Comparison of ENCODE assay signal across 28 cellular contexts in the genomic region with DNA sequence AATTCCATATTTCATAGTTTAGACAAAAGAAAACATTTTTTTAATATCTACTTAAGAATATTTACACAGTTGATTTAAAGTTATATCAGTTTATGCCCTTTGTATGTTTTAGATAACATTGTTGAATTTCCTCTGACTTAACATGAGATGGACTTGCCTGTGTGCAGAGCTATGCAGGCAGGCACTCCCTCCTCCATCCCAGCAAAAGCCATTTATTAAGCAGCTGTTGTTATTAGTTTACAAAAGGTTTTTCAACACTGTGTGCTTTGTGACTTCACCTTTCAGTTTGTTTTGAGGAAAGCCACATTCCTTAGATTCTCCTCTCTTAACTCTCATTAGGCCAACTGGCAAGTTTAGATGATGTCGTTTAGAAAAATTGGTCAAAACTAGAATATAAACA.
A peak's percentile ranks its signal among the peaks of the same experiment; 100 is the strongest.
DNase-seq lines count a peak whose midpoint lies in the region; ATAC-seq, FAIRE-seq and TF ChIP-seq lines count a peak whose summit lies in the region.
"Had no signal": no experiment of that assay in that cellular context is flagged by ENCODE, and none has a peak within 500 bp of the region (broad histone marks: within the 10 kb centered on the region; RNA-seq: fewer than 3 reads in every experiment).

No MANE protein-coding gene starts in this region.

- TF ChIP-seq EP300 in tibial nerve (IDR thresholded peaks at IDR 0.05) = no peak

- no peak for FAIRE-seq in HTR-8/SVneo (lab: Jason Lieb, UNC)
- FAIRE-seq: GM12892 had no signal

- intact Hi-C loops in right cardiac atrium (cut with DNase I) = no loop called here
- intact Hi-C loops in tibial artery (cut with DNase I; ENCODE audit: low total_unique reads) = no loop called here

- no peak for TF ChIP-seq CTCF in right atrium auricular region (IDR thresholded peaks at IDR 0.05)
- no peak for TF ChIP-seq CTCF in fibroblast of villous mesenchyme (IDR thresholded peaks at IDR 0.05; ENCODE audit: insufficient read depth, low read depth, low read length)
- no peak for TF ChIP-seq CTCF in tibial artery (IDR thresholded peaks at IDR 0.05)
- no peak for TF ChIP-seq CTCF in tibial nerve (IDR thresholded peaks at IDR 0.05)

- TF ChIP-seq POLR2A in tibial nerve (IDR thresholded peaks at IDR 0.05) = no peak

- H3K36me3 ChIP-seq in right atrium auricular region = no peaks in the 10 kb centered on the region
- H3K36me3 ChIP-seq in neuron (ENCODE audit: insufficient read depth, low read length) = no peaks in the 10 kb centered on the region
- no peaks in the 10 kb centered on the region for H3K36me3 ChIP-seq in tibial artery
- no peaks in the 10 kb centered on the region for H3K36me3 ChIP-seq in tibial nerve
- H3K36me3 ChIP-seq: vagina had no signal

- H3K9me3 ChIP-seq in right cardiac atrium (ENCODE audit: control insufficient read depth, low read length) (no peaks in the 10 kb centered on the region), right atrium auricular region (no peaks in the 10 kb centered on the region), neuron (ENCODE audit: low read length) (no peaks in the 10 kb centered on the region), tibial artery (no peaks in the 10 kb centered on the region), tibial nerve (no peaks in the 10 kb centered on the region)
- H3K9me3 ChIP-seq: vagina had no signal

- no peaks in the 10 kb centered on the region for H3K27me3 ChIP-seq in right cardiac atrium (ENCODE audit: control insufficient read depth, insufficient read depth)
- H3K27me3 ChIP-seq in right atrium auricular region = no peaks in the 10 kb centered on the region
- H3K27me3 ChIP-seq in neuron (ENCODE audit: insufficient read depth, low read length) = no peaks in the 10 kb centered on the region
- H3K27me3 ChIP-seq in tibial artery = no peaks in the 10 kb centered on the region
- H3K27me3 ChIP-seq in tibial nerve = no peaks in the 10 kb centered on the region
- H3K27me3 ChIP-seq: foreskin keratinocyte, vagina had no signal

- H3K4me3 ChIP-seq in right cardiac atrium (ENCODE audit: low read length) (no peak overlapping the region), right atrium auricular region (no peak overlapping the region), fibroblast of villous mesenchyme (ENCODE audit: low read depth, low read length) (no peak overlapping the region), neuron (ENCODE audit: low read length) (no peak overlapping the region), tibial artery (no peak overlapping the region), tibial nerve (no peak overlapping the region)
- H3K4me3 ChIP-seq: GM23248, vagina had no signal

- 29% methylated on average over 1 of the region's 1 CpG for WGBS in right cardiac atrium
- whole genome bisulfite sequencing in tibial nerve, 2 donors = 0 to 30% methylated on average over 1 of the region's 1 CpG

- peak overlapping the region; percentile 51 for H2AFZ ChIP-seq in neuron (ENCODE audit: low read depth, low read length)
- H2AFZ ChIP-seq: GM23248 had no signal

- H3K4me1 ChIP-seq in right cardiac atrium (ENCODE audit: control insufficient read depth, insufficient read depth, low read length) = no peaks in the 10 kb centered on the region
- H3K4me1 ChIP-seq in right atrium auricular region = peaks cover 0 to 7% of the 10 kb centered on the region in 2 donors
- peaks cover 5% of the 10 kb centered on the region for H3K4me1 ChIP-seq in neuron (ENCODE audit: insufficient read depth, low read length)
- peaks cover 0 to 9% (median 4%) of the 10 kb centered on the region in 4 donors for H3K4me1 ChIP-seq in tibial artery
- H3K4me1 ChIP-seq in tibial nerve = peaks cover 0 to 3% (median 0%) of the 10 kb centered on the region in 4 donors
- H3K4me1 ChIP-seq: foreskin keratinocyte, vagina had no signal

- peak; percentile 29 to 46 for ATAC-seq in right cardiac atrium
- ATAC-seq: activated CD4-positive, alpha-beta T cell treated with anti-CD3 and anti-CD28 coated beads for 36 hours; foreskin keratinocyte; left ventricle myocardium superior; naive thymus-derived CD8-positive, alpha-beta T cell; stimulated activated memory B cell treated with anti-CD40 and anti-IgM and Interleukin-4, amounts not matched to agents 10 μg/mL and 1 μg/mL and 100 μg/mL, for 72 hours had no signal

- H3K27ac ChIP-seq in right cardiac atrium (ENCODE audit: low read length) (no peak overlapping the region), right atrium auricular region (no peak overlapping the region), tibial artery (no peak overlapping the region), tibial nerve (no peak overlapping the region)
- H3K27ac ChIP-seq: foreskin keratinocyte, GM23248, RWPE1, vagina had no signal

- DNase-seq in right cardiac atrium = no peak
- DNase-seq in right atrium auricular region (ENCODE audit: low spot score) = no peak
- DNase-seq in fibroblast of villous mesenchyme (ENCODE audit: low read depth) = peak; percentile 19
- DNase-seq in NCI-H2227 (lab: John Stamatoyannopoulos, UW; ENCODE audit: unreplicated experiment) = no peak
- no peak for DNase-seq in tibial artery
- DNase-seq in tibial nerve (ENCODE audit: low spot score in 2 of 2) = no peak
- no peak for DNase-seq in HTR-8/SVneo (ENCODE audit: insufficient read length, low spot score)
- DNase-seq: activated CD4-positive, alpha-beta T cell treated with anti-CD3 and anti-CD28 coated beads for 36 hours; activated gamma-delta T cell treated with Interleukin-2 at 50 U/mL for 16 hours; activated T-cell treated with anti-CD3 and anti-CD28 coated beads, Interleukin-2, amount 50 U/mL, for 24 hours; CD4-positive, CD25-positive, alpha-beta regulatory T cell; cerebellar nuclear complex; foreskin keratinocyte; GM23248; hypothalamus; left ventricle myocardium superior; naive thymus-derived CD8-positive, alpha-beta T cell; NCI-H1436 treated with DMSO at 0.1 percent for 48 hours; NCI-H2107; NCI-H446 treated with DMSO at 0.1 percent for 48 hours; stimulated activated CD4-positive, alpha-beta T cell treated with anti-CD3 and anti-CD28 coated beads, Interleukin-12 subunit alpha, Interleukin-12 subunit beta, amount 100 ng/mL, for 4 hours; stimulated activated CD4-positive, alpha-beta T cell treated with anti-CD3 and anti-CD28 coated beads, Interleukin-4, amount 100 ng/mL, for 4 hours; T-helper 2 cell had no signal
